ENCODE assay signal across 19 cellular contexts in the genomic region with DNA sequence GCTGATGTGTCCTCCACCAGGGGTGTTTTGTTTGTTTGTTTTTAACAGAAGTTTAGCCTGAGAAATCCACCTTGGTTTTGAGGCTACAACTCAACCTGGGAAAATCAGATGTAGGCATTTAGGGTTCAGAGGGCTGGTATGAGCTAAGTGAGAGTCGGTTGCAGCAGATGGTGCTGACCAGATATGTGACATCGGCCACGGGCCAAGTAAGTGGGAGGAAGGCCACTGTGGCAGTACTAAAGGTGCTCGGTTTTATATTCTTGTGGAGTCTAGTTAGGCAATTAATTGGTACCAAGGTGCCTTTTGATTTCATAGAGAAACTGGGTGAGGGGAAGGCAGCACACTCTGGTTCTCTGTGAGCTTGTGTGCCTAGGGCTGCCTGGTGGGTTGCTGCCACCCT. TPM values are rescaled to one million over a fixed set of nuclear protein-coding genes. Genes with fewer than 3 reads are reported as not detected.
DNase-seq lines count a peak whose midpoint lies in the region; ATAC-seq and TF ChIP-seq lines count a peak whose summit lies in the region.
"Had no signal": no experiment of that assay in that cellular context is flagged by ENCODE, and none has a peak within 500 bp of the region (broad histone marks: within the 10 kb centered on the region; RNA-seq: fewer than 3 reads in every experiment).

No MANE protein-coding gene starts in this region.

- WGBS in right cardiac atrium, result 81% methylated on average over 4 of the region's 4 CpGs

- H3K27ac Mint-ChIP-seq in Calu3 (ENCODE audit: unreplicated experiment), result peak overlapping the region; percentile 58
- H3K27ac Mint-ChIP-seq in activated CD4-positive, alpha-beta T cell treated with anti-CD3 and anti-CD28 coated beads for 36 hours, result no peak overlapping the region
- H3K27ac Mint-ChIP-seq: CD8-positive, alpha-beta T cell; HFFc6 had no signal

- CTCF ChIA-PET in Calu3 (lab: Charles Lee), result no interaction called here
- CTCF ChIA-PET in activated CD4-positive, alpha-beta T cell treated with anti-CD3 and anti-CD28 coated beads for 36 hours (lab: Charles Lee), result interaction anchor here (2.7 kb wide), 1 partner anchor 67 kb away, joined by 9 read pairs; no protein-coding TSS in a partner anchor

- H3K4me1 ChIP-seq in right cardiac atrium (ENCODE audit: control insufficient read depth, insufficient read depth, low read length), result peaks cover 7% of the 10 kb centered on the region
- H3K4me1 ChIP-seq: A549 had no signal

- H3K36me3 Mint-ChIP-seq in Calu3 (ENCODE audit: insufficient read depth, unreplicated experiment), result peaks cover 21% of the 10 kb centered on the region
- peaks cover 45% of the 10 kb centered on the region for H3K36me3 Mint-ChIP-seq in activated CD4-positive, alpha-beta T cell treated with anti-CD3 and anti-CD28 coated beads for 36 hours (ENCODE audit: low read depth)

- intact Hi-C loops in Calu3 (cut with micrococcal nuclease; ENCODE audit: unreplicated experiment) (no loop called here), right cardiac atrium (cut with DNase I) (no loop called here)
- intact Hi-C loops in activated CD4-positive, alpha-beta T cell treated with anti-CD3 and anti-CD28 coated beads for 36 hours (cut with DNase I, micrococcal nuclease), result no loop called here

- no TSS peak for BruUV-seq in Calu3 (replicated peaks; lab: Mats Ljungman, UMichigan)

- H3K4me1 Mint-ChIP-seq in Calu3 (ENCODE audit: low read depth, unreplicated experiment), result no peaks in the 10 kb centered on the region
- H3K4me1 Mint-ChIP-seq in activated CD4-positive, alpha-beta T cell treated with anti-CD3 and anti-CD28 coated beads for 36 hours, result peaks cover 9% of the 10 kb centered on the region

- H3K4me3 Mint-ChIP-seq in Calu3 (ENCODE audit: low read depth, unreplicated experiment), result no peak overlapping the region
- no peak overlapping the region for H3K4me3 Mint-ChIP-seq in activated CD4-positive, alpha-beta T cell treated with anti-CD3 and anti-CD28 coated beads for 36 hours
- H3K4me3 Mint-ChIP-seq: CD14-positive monocyte; CD8-positive, alpha-beta T cell; HFFc6 had no signal

- DNase-seq in Calu3, result no peak
- DNase-seq in G401 (ENCODE audit: low spot score), result peak; percentile 84
- peak; percentile 81 for DNase-seq in cerebellar cortex (ENCODE audit: low spot score)
- no peak for DNase-seq in right cardiac atrium
- DNase-seq in ecto neural progenitor cell (ENCODE audit: low spot score), result no peak
- DNase-seq in activated gamma-delta T cell treated with Interleukin-2 at 50 U/mL for 16 hours, result no peak
- DNase-seq in activated CD4-positive, alpha-beta T cell treated with anti-CD3 and anti-CD28 coated beads for 36 hours, result no peak
- DNase-seq: CD8-positive, alpha-beta T cell; COR-L47; DMS53; HCEC 1CT; HFFc6 had no signal

- H3K27ac ChIP-seq in right cardiac atrium (ENCODE audit: low read length), result peak overlapping the region; percentile 50
- H3K27ac ChIP-seq: A549 had no signal

- H3K4me3 ChIP-seq in right cardiac atrium (ENCODE audit: low read length), result no peak overlapping the region
- H3K4me3 ChIP-seq: A549, GM12878 had no signal

- POLR2A ChIA-PET in activated CD4-positive, alpha-beta T cell treated with anti-CD3 and anti-CD28 coated beads for 36 hours (lab: Charles Lee), result no interaction called here

- TF ChIP-seq CTCF in Calu3 (IDR thresholded peaks at IDR 0.05; ENCODE audit: unreplicated experiment), result no peak

- H3K9me3 Mint-ChIP-seq in Calu3 (ENCODE audit: low read depth, unreplicated experiment), result no peaks in the 10 kb centered on the region
- no peaks in the 10 kb centered on the region for H3K9me3 Mint-ChIP-seq in activated CD4-positive, alpha-beta T cell treated with anti-CD3 and anti-CD28 coated beads for 36 hours (ENCODE audit: low read depth)
- H3K9me3 Mint-ChIP-seq: CD8-positive, alpha-beta T cell; HFFc6 had no signal

- H3K9me3 ChIP-seq in right cardiac atrium (ENCODE audit: control insufficient read depth, low read length), result no peaks in the 10 kb centered on the region
- H3K9me3 ChIP-seq: A549 had no signal

- in situ Hi-C loops in G401 (cut with HindIII; ENCODE audit: low sequenced_read_pairs), result no loop called here

- peak in 1 of 2 donors; percentile 41 for ATAC-seq in right cardiac atrium
- no peak for ATAC-seq in activated CD4-positive, alpha-beta T cell treated with anti-CD3 and anti-CD28 coated beads for 36 hours
- ATAC-seq: A549; CD8-positive, alpha-beta T cell; GM12878 had no signal

- H3K27me3 ChIP-seq in right cardiac atrium (ENCODE audit: control insufficient read depth, insufficient read depth), result no peaks in the 10 kb centered on the region

- H3K27me3 Mint-ChIP-seq in Calu3 (ENCODE audit: unreplicated experiment), result no peaks in the 10 kb centered on the region
- no peaks in the 10 kb centered on the region for H3K27me3 Mint-ChIP-seq in activated CD4-positive, alpha-beta T cell treated with anti-CD3 and anti-CD28 coated beads for 36 hours

RNA-seq across cellular contexts. Expression of gene MTMR14, which starts 10.5 kb away (rescaled TPM):
- 36.3 and 38.1 TPM in 2 replicates for total RNA-seq in Calu3 (2022)
- 37.7 and 39.1 TPM in 2 replicates for total RNA-seq in G401 (2014; rRNA removed; shearing (Covaris generic))
- 10 to 100 TPM; 41.3 to 84.3 (median 47.2) TPM for total RNA-seq in right cardiac atrium
- 49.4 TPM for polyA plus RNA-seq in right cardiac atrium
- 10 to 100 TPM; 26.6 to 34.4 TPM for total RNA-seq in activated CD4-positive, alpha-beta T cell treated with anti-CD3 and anti-CD28 coated beads for 36 hours

RNA-seq across cellular contexts. Expression of gene CPNE9, which starts 43.8 kb away (rescaled TPM):
- total RNA-seq in Calu3 (2022) (not detected in 2 replicates), right cardiac atrium (under 1 TPM in 3 of 4 donors, not detected in 1; 0.11 to 0.31 (median 0.15) TPM)
- total RNA-seq in G401 (2014; rRNA removed; shearing (Covaris generic)), result 0.80 and 3.9 TPM in 2 replicates
- 0.07 TPM for polyA plus RNA-seq in right cardiac atrium
- under 1 TPM; 0.14 to 0.30 TPM for total RNA-seq in activated CD4-positive, alpha-beta T cell treated with anti-CD3 and anti-CD28 coated beads for 36 hours
- total RNA-seq: Daoy, GM12878, HFFc6, HT1080 had no signal
- polyA plus RNA-seq: AG04450, BJ had no signal

Comparison
In these comparisons a context has a peak if more than half of its experiments do, and no peak if none do; other contexts are left out.
1. DNase-seq: peak in G401 (single experiment) and cerebellar cortex (single experiment); none in Calu3 (single experiment), right cardiac atrium (0 of 3), ecto neural progenitor cell (single experiment), activated gamma-delta T cell treated with Interleukin-2 at 50 U/mL for 16 hours (single experiment) and activated CD4-positive, alpha-beta T cell treated with anti-CD3 and anti-CD28 coated beads for 36 hours (single experiment).